10 cellular contexts compared by ENCODE assay signal in genomic region chr10:95297402-95297801, GRCh38. TPM values are rescaled to one million over a fixed set of nuclear protein-coding genes. Genes with fewer than 3 reads are reported as not detected.
DNase-seq lines count a peak whose midpoint lies in the region; ATAC-seq and TF ChIP-seq lines count a peak whose summit lies in the region.
"Had no signal": no experiment of that assay in that cellular context is flagged by ENCODE, and none has a peak within 500 bp of the region (broad histone marks: within the 10 kb centered on the region; RNA-seq: fewer than 3 reads in every experiment).

No MANE protein-coding gene starts in this region.

- H3K4me3 Mint-ChIP-seq in activated T-helper 1 cell treated with anti-CD3 and anti-CD28 coated beads, Interleukin-12 subunit alpha, Interleukin-12 subunit beta, Interleukin-2, Interleukin-4 antibody, amounts not matched to agents 30 ng/mL and 10 ng/mL and 1 ng/mL, durations not matched to agents 14 hours and 24 hours and 36 hours, result no peak overlapping the region
- H3K4me3 Mint-ChIP-seq in progenitor cell of endocrine pancreas (ENCODE audit: low read depth), result no peak overlapping the region

- intact Hi-C loops in activated T-helper 1 cell treated with anti-CD3 and anti-CD28 coated beads, Interleukin-12 subunit alpha, Interleukin-12 subunit beta, Interleukin-2, Interleukin-4 antibody, amounts not matched to agents 30 ng/mL and 10 ng/mL and 1 ng/mL, durations not matched to agents 14 hours and 24 hours and 36 hours (cut with micrococcal nuclease), result no loop called here

- no peaks in the 10 kb centered on the region for H3K9me3 Mint-ChIP-seq in activated T-helper 1 cell treated with anti-CD3 and anti-CD28 coated beads, Interleukin-12 subunit alpha, Interleukin-12 subunit beta, Interleukin-2, Interleukin-4 antibody, amounts not matched to agents 30 ng/mL and 10 ng/mL and 1 ng/mL, durations not matched to agents 14 hours and 24 hours and 36 hours
- H3K9me3 Mint-ChIP-seq in progenitor cell of endocrine pancreas (ENCODE audit: low read depth), result no peaks in the 10 kb centered on the region

- H3K27me3 Mint-ChIP-seq in activated T-helper 1 cell treated with anti-CD3 and anti-CD28 coated beads, Interleukin-12 subunit alpha, Interleukin-12 subunit beta, Interleukin-2, Interleukin-4 antibody, amounts not matched to agents 30 ng/mL and 10 ng/mL and 1 ng/mL, durations not matched to agents 14 hours and 24 hours and 36 hours (ENCODE audit: insufficient read depth), result peaks cover 5% of the 10 kb centered on the region
- peaks cover 21% of the 10 kb centered on the region for H3K27me3 Mint-ChIP-seq in progenitor cell of endocrine pancreas

- no peak overlapping the region for H3K27ac Mint-ChIP-seq in activated T-helper 1 cell treated with anti-CD3 and anti-CD28 coated beads, Interleukin-12 subunit alpha, Interleukin-12 subunit beta, Interleukin-2, Interleukin-4 antibody, amounts not matched to agents 30 ng/mL and 10 ng/mL and 1 ng/mL, durations not matched to agents 14 hours and 24 hours and 36 hours
- H3K27ac Mint-ChIP-seq in progenitor cell of endocrine pancreas, result no peak overlapping the region

- no peak for TF ChIP-seq CTCF in progenitor cell of endocrine pancreas (IDR thresholded peaks at IDR 0.05; ENCODE audit: unreplicated experiment)

- H3K4me1 Mint-ChIP-seq in activated T-helper 1 cell treated with anti-CD3 and anti-CD28 coated beads, Interleukin-12 subunit alpha, Interleukin-12 subunit beta, Interleukin-2, Interleukin-4 antibody, amounts not matched to agents 30 ng/mL and 10 ng/mL and 1 ng/mL, durations not matched to agents 14 hours and 24 hours and 36 hours (ENCODE audit: low read depth), result peaks cover 16% of the 10 kb centered on the region
- H3K4me1 Mint-ChIP-seq in progenitor cell of endocrine pancreas (ENCODE audit: low read depth), result peaks cover 4% of the 10 kb centered on the region

- peak; percentile 55 for ATAC-seq in GM18870 (IDR thresholded peaks at IDR 0.05; ENCODE audit: unreplicated experiment)
- peak; percentile 42 for ATAC-seq in GM21786 (IDR thresholded peaks at IDR 0.05; ENCODE audit: unreplicated experiment)
- ATAC-seq in HG03571 (IDR thresholded peaks at IDR 0.05; ENCODE audit: unreplicated experiment), result peak; percentile 41
- ATAC-seq in left lobe of liver, result peak; percentile 28
- ATAC-seq: activated CD4-positive, CD25-positive, alpha-beta regulatory T cell treated with anti-CD3 and anti-CD28 coated beads, Interleukin-2, amount 50 U/mL, for 24 hours had no signal

- no peaks in the 10 kb centered on the region for H3K36me3 Mint-ChIP-seq in activated T-helper 1 cell treated with anti-CD3 and anti-CD28 coated beads, Interleukin-12 subunit alpha, Interleukin-12 subunit beta, Interleukin-2, Interleukin-4 antibody, amounts not matched to agents 30 ng/mL and 10 ng/mL and 1 ng/mL, durations not matched to agents 14 hours and 24 hours and 36 hours (ENCODE audit: low read depth)
- no peaks in the 10 kb centered on the region for H3K36me3 Mint-ChIP-seq in progenitor cell of endocrine pancreas (ENCODE audit: insufficient read depth)

- DNase-seq in left lobe of liver (ENCODE audit: low spot score), result no peak
- DNase-seq in activated T-helper 1 cell treated with anti-CD3 and anti-CD28 coated beads, Interleukin-12 subunit alpha, Interleukin-12 subunit beta, Interleukin-2, Interleukin-4 antibody, amounts not matched to agents 30 ng/mL and 10 ng/mL and 1 ng/mL, durations not matched to agents 14 hours and 24 hours and 36 hours (ENCODE audit: low spot score), result no peak
- DNase-seq in activated CD4-positive, alpha-beta T cell treated with anti-CD3 and anti-CD28 coated beads, Interleukin-2, amount 50 U/mL, for 1 hour, result no peak
- no peak for DNase-seq in progenitor cell of endocrine pancreas (ENCODE audit: low spot score, unreplicated experiment)
- DNase-seq: aorta, midbrain had no signal

RNA-seq across cellular contexts. Expression of gene PDLIM1, which starts 6.6 kb away (rescaled TPM):
- total RNA-seq in left lobe of liver (67.1 TPM), progenitor cell of endocrine pancreas (113 and 118 TPM in 2 replicates)
- 2.6 and 2.9 TPM in 2 replicates for total RNA-seq in activated T-helper 1 cell treated with anti-CD3 and anti-CD28 coated beads, Interleukin-12 subunit alpha, Interleukin-12 subunit beta, Interleukin-2, Interleukin-4 antibody, amounts not matched to agents 30 ng/mL and 10 ng/mL and 1 ng/mL, durations not matched to agents 14 hours and 24 hours and 36 hours

Comparison
In these comparisons a context has a peak if more than half of its experiments do, and no peak if none do; other contexts are left out.
1. RNA of gene PDLIM1, which starts 6.6 kb away (total RNA-seq): 113 to 118 TPM in progenitor cell of endocrine pancreas and 67.1 TPM in left lobe of liver (single experiment); 2.6 to 2.9 TPM in activated T-helper 1 cell treated with anti-CD3 and anti-CD28 coated beads, Interleukin-12 subunit alpha, Interleukin-12 subunit beta, Interleukin-2, Interleukin-4 antibody, amounts not matched to agents 30 ng/mL and 10 ng/mL and 1 ng/mL, durations not matched to agents 14 hours and 24 hours and 36 hours; every median in the first group is over 10 times any median in the second.
2. Peak in every context shown above with its lines, with median percentiles within 50 percentile points of each other: ATAC-seq.